Comparison of ENCODE assay signal across 20 cellular contexts in genomic region chr11:34594603-34595002, GRCh38. TPM values are rescaled to one million over a fixed set of nuclear protein-coding genes. Genes with fewer than 3 reads are reported as not detected.
"Had no signal": no experiment of that assay in that cellular context is flagged by ENCODE, and none has a peak within 500 bp of the region (broad histone marks: within the 10 kb centered on the region; RNA-seq: fewer than 3 reads in every experiment).

No MANE protein-coding gene starts in this region.

- DNase-seq: activated CD4-positive, alpha-beta T cell treated with anti-CD3 and anti-CD28 coated beads, Interleukin-2, amount 10 ng/mL, durations not matched to agents 24 days and 14 days; activated CD8-positive, alpha-beta T cell treated with anti-CD3 and anti-CD28 coated beads, Interleukin-2, amount 10 ng/mL, durations not matched to agents 7 days and 5 days; activated naive CD4-positive, alpha-beta T cell treated with anti-CD3 and anti-CD28 coated beads, Interleukin-2, amount 10 ng/mL, durations not matched to agents 7 days and 5 days; activated naive CD8-positive, alpha-beta T cell treated with anti-CD3 and anti-CD28 coated beads, Interleukin-2, amount 50 U/mL, for 24 hours; activated T-cell treated with anti-CD3 and anti-CD28 coated beads, Interleukin-2, amount 50 U/mL, for 4 hours; anterior cingulate cortex; brain microvascular endothelial cell; left lung; midbrain; nephron progenitor cell; nucleus accumbens; sigmoid colon; stimulated activated CD4-positive, alpha-beta T cell treated with anti-CD3 and anti-CD28 coated beads, Interleukin-4, amount 100 ng/mL, for 4 hours; testis had no signal

- FAIRE-seq: endometrium, frontal cortex had no signal

- H3K27ac ChIP-seq: brain microvascular endothelial cell, coronary artery, left lung, sigmoid colon, testis had no signal

- ATAC-seq: activated CD8-positive, alpha-beta T cell treated with anti-CD3 and anti-CD28 coated beads, Interleukin-2, amount 10 ng/mL, durations not matched to agents 7 days and 5 days; activated naive CD8-positive, alpha-beta T cell treated with anti-CD3 and anti-CD28 coated beads, Interleukin-2, amount 50 U/mL, for 24 hours; activated T-cell treated with anti-CD3 and anti-CD28 coated beads, Interleukin-2, amount 50 U/mL, for 4 hours; left lung; stimulated activated memory B cell treated with anti-CD40 and anti-IgM and Interleukin-4, amounts not matched to agents 10 μg/mL and 1 μg/mL and 100 μg/mL, for 72 hours had no signal

- H3K36me3 ChIP-seq: brain microvascular endothelial cell, left lung, sigmoid colon had no signal

- H3K4me3 ChIP-seq: coronary artery, left lung, sigmoid colon, testis had no signal

- H3K9me3 ChIP-seq: left lung, sigmoid colon, testis had no signal

- H3K27me3 ChIP-seq: brain microvascular endothelial cell, left lung, testis had no signal

- H3K4me1 ChIP-seq: sigmoid colon had no signal

RNA-seq across cellular contexts. Expression of gene EHF, which starts 26.3 kb away (rescaled TPM):
- total RNA-seq: activated CD4-positive, alpha-beta T cell treated with anti-CD3 and anti-CD28 coated beads, Interleukin-2, amount 10 ng/mL, durations not matched to agents 24 days and 14 days; activated CD8-positive, alpha-beta T cell treated with anti-CD3 and anti-CD28 coated beads, Interleukin-2, amount 10 ng/mL, durations not matched to agents 7 days and 5 days; fibroblast of lung; lung microvascular endothelial cell had no signal
